8 cellular contexts compared by ENCODE assay signal in genomic region chr20:44908987-44909871, GRCh38. TPM values are rescaled to one million over a fixed set of nuclear protein-coding genes. Genes with fewer than 3 reads are reported as not detected.
DNase-seq lines count a peak whose midpoint lies in the region.

No MANE protein-coding gene starts in this region.

- H3K4me3 Mint-ChIP-seq in activated CD4-positive, alpha-beta T cell treated with anti-CD3 and anti-CD28 coated beads, Interleukin-2, amount 10 ng/mL, durations not matched to agents 24 days and 14 days, result peak overlapping the region; percentile 91
- peak overlapping the region; percentile 87 for H3K4me3 Mint-ChIP-seq in activated T-helper 1 cell treated with anti-CD3 and anti-CD28 coated beads, Interleukin-12 subunit alpha, Interleukin-12 subunit beta, Interleukin-2, Interleukin-4 antibody, amounts not matched to agents 30 ng/mL and 10 ng/mL and 1 ng/mL, durations not matched to agents 14 hours and 24 hours and 36 hours
- peak overlapping the region; percentile 83 to 91 (median 88) for H3K4me3 Mint-ChIP-seq in immature natural killer cell

- intact Hi-C loops in activated CD4-positive, alpha-beta T cell treated with anti-CD3 and anti-CD28 coated beads, Interleukin-2, amount 10 ng/mL, durations not matched to agents 24 days and 14 days (cut with micrococcal nuclease), result no loop called here
- intact Hi-C loops in activated T-helper 1 cell treated with anti-CD3 and anti-CD28 coated beads, Interleukin-12 subunit alpha, Interleukin-12 subunit beta, Interleukin-2, Interleukin-4 antibody, amounts not matched to agents 30 ng/mL and 10 ng/mL and 1 ng/mL, durations not matched to agents 14 hours and 24 hours and 36 hours (cut with micrococcal nuclease), result loop anchor here (1.0 to 10.0 kb wide), 2 partner anchors 9 to 386 kb away; no protein-coding TSS in a partner anchor
- intact Hi-C loops in posterior cingulate gyrus (cut with DNase I), result no loop called here

- 35% methylated on average over 14 of the region's 14 CpGs for WGBS in thymus

- peaks cover 12% of the 10 kb centered on the region for H3K4me1 ChIP-seq in thymus (ENCODE audit: control insufficient read depth, insufficient read depth, low read length)

- H3K36me3 Mint-ChIP-seq in activated CD4-positive, alpha-beta T cell treated with anti-CD3 and anti-CD28 coated beads, Interleukin-2, amount 10 ng/mL, durations not matched to agents 24 days and 14 days (ENCODE audit: low read depth), result peaks cover 56% of the 10 kb centered on the region
- H3K36me3 Mint-ChIP-seq in activated T-helper 1 cell treated with anti-CD3 and anti-CD28 coated beads, Interleukin-12 subunit alpha, Interleukin-12 subunit beta, Interleukin-2, Interleukin-4 antibody, amounts not matched to agents 30 ng/mL and 10 ng/mL and 1 ng/mL, durations not matched to agents 14 hours and 24 hours and 36 hours (ENCODE audit: low read depth), result peaks cover 33% of the 10 kb centered on the region
- peaks cover 5 to 26% (median 21%) of the 10 kb centered on the region in 3 donors for H3K36me3 Mint-ChIP-seq in immature natural killer cell

- peaks cover 27% of the 10 kb centered on the region for H3K4me1 Mint-ChIP-seq in activated CD4-positive, alpha-beta T cell treated with anti-CD3 and anti-CD28 coated beads, Interleukin-2, amount 10 ng/mL, durations not matched to agents 24 days and 14 days
- H3K4me1 Mint-ChIP-seq in activated T-helper 1 cell treated with anti-CD3 and anti-CD28 coated beads, Interleukin-12 subunit alpha, Interleukin-12 subunit beta, Interleukin-2, Interleukin-4 antibody, amounts not matched to agents 30 ng/mL and 10 ng/mL and 1 ng/mL, durations not matched to agents 14 hours and 24 hours and 36 hours (ENCODE audit: low read depth), result peaks cover 24% of the 10 kb centered on the region
- peaks cover 23 to 24% of the 10 kb centered on the region in 2 donors for H3K4me1 Mint-ChIP-seq in immature natural killer cell

- H3K9me3 ChIP-seq in thymus (ENCODE audit: control insufficient read depth), result no peaks in the 10 kb centered on the region

- no peak for DNase-seq in activated CD4-positive, alpha-beta T cell treated with anti-CD3 and anti-CD28 coated beads, Interleukin-2, amount 10 ng/mL, durations not matched to agents 24 days and 14 days
- DNase-seq in activated CD4-positive, alpha-beta T cell treated with anti-CD3 and anti-CD28 coated beads for 4 hours, result no peak
- no peak for DNase-seq in activated T-helper 1 cell treated with anti-CD3 and anti-CD28 coated beads, Interleukin-12 subunit alpha, Interleukin-12 subunit beta, Interleukin-2, Interleukin-4 antibody, amounts not matched to agents 30 ng/mL and 10 ng/mL and 1 ng/mL, durations not matched to agents 14 hours and 24 hours and 36 hours (ENCODE audit: low spot score)
- no peak for DNase-seq in immature natural killer cell
- DNase-seq in H4 (ENCODE audit: low spot score), result no peak
- no peak for DNase-seq in posterior cingulate gyrus
- no peak for DNase-seq in glomerular visceral epithelial cell (ENCODE audit: extremely low spot score)

- H3K9me3 Mint-ChIP-seq in activated CD4-positive, alpha-beta T cell treated with anti-CD3 and anti-CD28 coated beads, Interleukin-2, amount 10 ng/mL, durations not matched to agents 24 days and 14 days, result no peaks in the 10 kb centered on the region
- no peaks in the 10 kb centered on the region for H3K9me3 Mint-ChIP-seq in activated T-helper 1 cell treated with anti-CD3 and anti-CD28 coated beads, Interleukin-12 subunit alpha, Interleukin-12 subunit beta, Interleukin-2, Interleukin-4 antibody, amounts not matched to agents 30 ng/mL and 10 ng/mL and 1 ng/mL, durations not matched to agents 14 hours and 24 hours and 36 hours
- no peaks in the 10 kb centered on the region for H3K9me3 Mint-ChIP-seq in immature natural killer cell

- H3K36me3 ChIP-seq in thymus (ENCODE audit: control insufficient read depth, insufficient read depth), result peaks cover 18% of the 10 kb centered on the region

- H3K4me3 ChIP-seq in thymus (ENCODE audit: low read length), result peak overlapping the region; percentile 67

- no peak overlapping the region for H3K27ac ChIP-seq in thymus (ENCODE audit: low read depth)

- no peaks in the 10 kb centered on the region for H3K27me3 Mint-ChIP-seq in activated CD4-positive, alpha-beta T cell treated with anti-CD3 and anti-CD28 coated beads, Interleukin-2, amount 10 ng/mL, durations not matched to agents 24 days and 14 days
- no peaks in the 10 kb centered on the region for H3K27me3 Mint-ChIP-seq in activated T-helper 1 cell treated with anti-CD3 and anti-CD28 coated beads, Interleukin-12 subunit alpha, Interleukin-12 subunit beta, Interleukin-2, Interleukin-4 antibody, amounts not matched to agents 30 ng/mL and 10 ng/mL and 1 ng/mL, durations not matched to agents 14 hours and 24 hours and 36 hours (ENCODE audit: insufficient read depth)
- peaks cover 2% of the 10 kb centered on the region in 3 donors for H3K27me3 Mint-ChIP-seq in immature natural killer cell (ENCODE audit: low read depth in 3 of 3)

- H3K27me3 ChIP-seq in thymus (ENCODE audit: control insufficient read depth, insufficient read depth), result no peaks in the 10 kb centered on the region

- H3K27ac Mint-ChIP-seq in activated CD4-positive, alpha-beta T cell treated with anti-CD3 and anti-CD28 coated beads, Interleukin-2, amount 10 ng/mL, durations not matched to agents 24 days and 14 days, result peak overlapping the region; percentile 72
- peak overlapping the region; percentile 52 for H3K27ac Mint-ChIP-seq in activated T-helper 1 cell treated with anti-CD3 and anti-CD28 coated beads, Interleukin-12 subunit alpha, Interleukin-12 subunit beta, Interleukin-2, Interleukin-4 antibody, amounts not matched to agents 30 ng/mL and 10 ng/mL and 1 ng/mL, durations not matched to agents 14 hours and 24 hours and 36 hours
- H3K27ac Mint-ChIP-seq in immature natural killer cell, result peak overlapping the region; percentile 59 to 85 (median 70)

RNA-seq across cellular contexts. Expression of gene PABPC1L, which starts 0.6 kb away (rescaled TPM):
- 96.9 and 103 TPM in 2 replicates for total RNA-seq in activated CD4-positive, alpha-beta T cell treated with anti-CD3 and anti-CD28 coated beads, Interleukin-2, amount 10 ng/mL, durations not matched to agents 24 days and 14 days
- 101 and 106 TPM in 2 replicates for total RNA-seq in activated T-helper 1 cell treated with anti-CD3 and anti-CD28 coated beads, Interleukin-12 subunit alpha, Interleukin-12 subunit beta, Interleukin-2, Interleukin-4 antibody, amounts not matched to agents 30 ng/mL and 10 ng/mL and 1 ng/mL, durations not matched to agents 14 hours and 24 hours and 36 hours
- polyA plus RNA-seq in immature natural killer cell (under 1 TPM in 1 of 3 donors, not detected in 2; 0.99 TPM), thymus (131 TPM)
- 1.4 and 3.5 TPM in 2 replicates for total RNA-seq in H4 (2014; rRNA removed; shearing (Covaris generic))

RNA-seq across cellular contexts. Expression of gene YWHAB, which starts 23.7 kb away (rescaled TPM):
- total RNA-seq in activated CD4-positive, alpha-beta T cell treated with anti-CD3 and anti-CD28 coated beads, Interleukin-2, amount 10 ng/mL, durations not matched to agents 24 days and 14 days, result 241 and 243 TPM in 2 replicates
- total RNA-seq in activated T-helper 1 cell treated with anti-CD3 and anti-CD28 coated beads, Interleukin-12 subunit alpha, Interleukin-12 subunit beta, Interleukin-2, Interleukin-4 antibody, amounts not matched to agents 30 ng/mL and 10 ng/mL and 1 ng/mL, durations not matched to agents 14 hours and 24 hours and 36 hours, result 230 and 246 TPM in 2 replicates
- polyA plus RNA-seq in immature natural killer cell (100 to 1,000 TPM; 541 to 648 (median 556) TPM), thymus (107 TPM)
- total RNA-seq in H4 (2014; rRNA removed; shearing (Covaris generic)), result 51.6 and 73.7 TPM in 2 replicates

RNA-seq across cellular contexts. Expression of gene TOMM34, which starts 51.0 kb away (rescaled TPM):
- total RNA-seq in activated CD4-positive, alpha-beta T cell treated with anti-CD3 and anti-CD28 coated beads, Interleukin-2, amount 10 ng/mL, durations not matched to agents 24 days and 14 days, result 63.4 and 64.5 TPM in 2 replicates
- total RNA-seq in activated T-helper 1 cell treated with anti-CD3 and anti-CD28 coated beads, Interleukin-12 subunit alpha, Interleukin-12 subunit beta, Interleukin-2, Interleukin-4 antibody, amounts not matched to agents 30 ng/mL and 10 ng/mL and 1 ng/mL, durations not matched to agents 14 hours and 24 hours and 36 hours, result 53.0 and 55.4 TPM in 2 replicates
- polyA plus RNA-seq in immature natural killer cell (10 to 100 TPM; 13.4 to 30.0 (median 24.8) TPM), thymus (20.0 TPM)
- 39.7 and 41.5 TPM in 2 replicates for total RNA-seq in H4 (2014; rRNA removed; shearing (Covaris generic))

RNA-seq across cellular contexts. Expression of gene STK4, which starts 57.1 kb away (rescaled TPM):
- 141 and 143 TPM in 2 replicates for total RNA-seq in activated CD4-positive, alpha-beta T cell treated with anti-CD3 and anti-CD28 coated beads, Interleukin-2, amount 10 ng/mL, durations not matched to agents 24 days and 14 days
- total RNA-seq in activated T-helper 1 cell treated with anti-CD3 and anti-CD28 coated beads, Interleukin-12 subunit alpha, Interleukin-12 subunit beta, Interleukin-2, Interleukin-4 antibody, amounts not matched to agents 30 ng/mL and 10 ng/mL and 1 ng/mL, durations not matched to agents 14 hours and 24 hours and 36 hours, result 149 and 155 TPM in 2 replicates
- 100 to 1,000 TPM; 122 to 256 (median 133) TPM for polyA plus RNA-seq in immature natural killer cell
- 35.0 TPM for polyA plus RNA-seq in thymus
- 12.8 and 14.3 TPM in 2 replicates for total RNA-seq in H4 (2014; rRNA removed; shearing (Covaris generic))

Comparison
In these comparisons a context has a peak if more than half of its experiments do, and no peak if none do; other contexts are left out.
1. RNA of gene PABPC1L, which starts 0.6 kb away (total RNA-seq): 101 to 106 TPM in activated T-helper 1 cell treated with anti-CD3 and anti-CD28 coated beads, Interleukin-12 subunit alpha, Interleukin-12 subunit beta, Interleukin-2, Interleukin-4 antibody, amounts not matched to agents 30 ng/mL and 10 ng/mL and 1 ng/mL, durations not matched to agents 14 hours and 24 hours and 36 hours and 96.9 to 103 TPM in activated CD4-positive, alpha-beta T cell treated with anti-CD3 and anti-CD28 coated beads, Interleukin-2, amount 10 ng/mL, durations not matched to agents 24 days and 14 days; 1.4 to 3.5 TPM in H4; every median in the first group is over 10 times any median in the second.
2. Peak in every context shown above with its lines, with median percentiles within 50 percentile points of each other: H3K27ac Mint-ChIP-seq and H3K4me3 Mint-ChIP-seq.